ENCODE assay signal across 8 cellular contexts in the genomic region with DNA sequence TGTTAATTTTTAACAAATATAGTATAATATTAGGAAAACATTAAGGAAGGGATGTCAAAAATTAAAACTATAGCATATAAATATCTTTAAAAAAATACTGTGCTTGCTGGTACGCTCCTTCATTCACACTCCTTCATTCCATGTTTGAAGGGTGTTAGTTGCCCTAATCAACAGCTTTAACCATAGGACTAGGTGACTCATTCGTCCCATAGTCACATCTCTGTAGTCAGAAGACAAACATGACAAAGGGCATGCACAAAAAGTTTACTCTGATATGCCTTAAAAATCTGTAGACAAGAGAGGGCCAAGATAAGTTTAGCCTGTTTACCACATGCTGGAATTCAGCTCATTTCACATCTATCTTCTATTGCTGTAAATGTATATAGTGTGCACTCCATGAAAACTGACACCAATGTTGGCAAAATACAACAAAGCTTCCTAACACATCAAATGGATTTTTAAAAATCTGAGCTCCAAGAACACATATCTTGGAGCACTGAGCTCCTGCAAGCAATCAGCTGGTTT. TPM values are rescaled to one million over a fixed set of nuclear protein-coding genes. Genes with fewer than 3 reads are reported as not detected.
A peak's percentile ranks its signal among the peaks of the same experiment; 100 is the strongest.
DNase-seq lines count a peak whose midpoint lies in the region; ATAC-seq and TF ChIP-seq lines count a peak whose summit lies in the region.

No MANE protein-coding gene starts in this region.

- TF ChIP-seq CTCF in HFF-Myc (IDR thresholded peaks at IDR 0.05; ENCODE audit: low read depth, low read length, missing control alignments): no peak
- TF ChIP-seq CTCF in smooth muscle cell (IDR thresholded peaks at IDR 0.05; ENCODE audit: borderline replicate concordance, insufficient read depth, poor library complexity, severe bottlenecking): no peak

- H3K4me1 ChIP-seq in right cardiac atrium (ENCODE audit: control insufficient read depth, insufficient read depth, low read length) (peaks cover 3% of the 10 kb centered on the region), smooth muscle cell (ENCODE audit: low read depth) (peaks cover 18% of the 10 kb centered on the region)

- H2AFZ ChIP-seq in smooth muscle cell (ENCODE audit: low read depth): peak overlapping the region; percentile 95

- H4K20me1 ChIP-seq in smooth muscle cell (ENCODE audit: low read depth): no peaks in the 10 kb centered on the region

- WGBS in right cardiac atrium: 44% methylated on average over 2 of the region's 2 CpGs
- 24% methylated on average over 2 of the region's 2 CpGs for WGBS in smooth muscle cell (ENCODE audit: low lambda C conversion rate)

- no peaks in the 10 kb centered on the region for H3K9me3 ChIP-seq in right cardiac atrium (ENCODE audit: control insufficient read depth, low read length)
- no peaks in the 10 kb centered on the region for H3K9me3 ChIP-seq in smooth muscle cell (replicated peaks; ENCODE audit: low read depth)

- peak overlapping the region; percentile 100 for H3K4me2 ChIP-seq in smooth muscle cell

- no peaks in the 10 kb centered on the region for H3K36me3 ChIP-seq in smooth muscle cell (ENCODE audit: low read depth)

- H3K79me2 ChIP-seq in smooth muscle cell (ENCODE audit: low read depth): no peaks in the 10 kb centered on the region

- ATAC-seq in right cardiac atrium (no peak), HG03039 (IDR thresholded peaks at IDR 0.05; ENCODE audit: unreplicated experiment) (no peak)

- DNase-seq in HFF-Myc (ENCODE audit: extremely low read depth, low read depth) (no peak), SW480 (ENCODE audit: low spot score) (peak; percentile 52), right cardiac atrium (no peak), smooth muscle cell (lab: John Stamatoyannopoulos, UW; ENCODE audit: unreplicated experiment) (no peak), OCI-M2 (lab: John Stamatoyannopoulos, UW; ENCODE audit: unreplicated experiment) (no peak)
- no peak for DNase-seq in activated CD4-positive, CD25-positive, alpha-beta regulatory T cell treated with anti-CD3 and anti-CD28 coated beads, Interleukin-2, amount 50 U/mL, for 72 hours
- DNase-seq in stimulated activated CD4-positive, alpha-beta T cell treated with anti-CD3 and anti-CD28 coated beads, Interleukin-15, amount 100 ng/mL, for 24 hours: no peak

- H3K9ac ChIP-seq in smooth muscle cell (ENCODE audit: low read depth): peak overlapping the region; percentile 61

- H3K4me3 ChIP-seq in HFF-Myc (replicated peaks; ENCODE audit: low read depth, low read length): peak overlapping the region; percentile 39
- peak overlapping the region; percentile 49 for H3K4me3 ChIP-seq in right cardiac atrium (ENCODE audit: low read length)
- peak overlapping the region; percentile 61 for H3K4me3 ChIP-seq in smooth muscle cell

- H3K27me3 ChIP-seq in right cardiac atrium (ENCODE audit: control insufficient read depth, insufficient read depth): no peaks in the 10 kb centered on the region
- peaks cover 12% of the 10 kb centered on the region for H3K27me3 ChIP-seq in smooth muscle cell (ENCODE audit: low read depth)

- peaks cover 3% of the 10 kb centered on the region for H3F3A ChIP-seq in smooth muscle cell (ENCODE audit: low read depth)

- intact Hi-C loops in right cardiac atrium (cut with DNase I): no loop called here

- peak overlapping the region; percentile 74 for H3K27ac ChIP-seq in right cardiac atrium (ENCODE audit: low read length)
- H3K27ac ChIP-seq in smooth muscle cell (ENCODE audit: low read depth): no peak overlapping the region

RNA-seq across cellular contexts. Expression of gene FAM13C, which starts 0.6 kb away (rescaled TPM):
- total RNA-seq in right cardiac atrium (1 to 10 TPM; 3.2 to 6.8 (median 5.9) TPM), smooth muscle cell (0.76 TPM in 1 of 2 replicates, not detected in the other)
- polyA plus RNA-seq in right cardiac atrium (3.4 TPM), smooth muscle cell (not detected in 2 replicates)
